ENCODE assay signal across 8 cellular contexts in the genomic region with DNA sequence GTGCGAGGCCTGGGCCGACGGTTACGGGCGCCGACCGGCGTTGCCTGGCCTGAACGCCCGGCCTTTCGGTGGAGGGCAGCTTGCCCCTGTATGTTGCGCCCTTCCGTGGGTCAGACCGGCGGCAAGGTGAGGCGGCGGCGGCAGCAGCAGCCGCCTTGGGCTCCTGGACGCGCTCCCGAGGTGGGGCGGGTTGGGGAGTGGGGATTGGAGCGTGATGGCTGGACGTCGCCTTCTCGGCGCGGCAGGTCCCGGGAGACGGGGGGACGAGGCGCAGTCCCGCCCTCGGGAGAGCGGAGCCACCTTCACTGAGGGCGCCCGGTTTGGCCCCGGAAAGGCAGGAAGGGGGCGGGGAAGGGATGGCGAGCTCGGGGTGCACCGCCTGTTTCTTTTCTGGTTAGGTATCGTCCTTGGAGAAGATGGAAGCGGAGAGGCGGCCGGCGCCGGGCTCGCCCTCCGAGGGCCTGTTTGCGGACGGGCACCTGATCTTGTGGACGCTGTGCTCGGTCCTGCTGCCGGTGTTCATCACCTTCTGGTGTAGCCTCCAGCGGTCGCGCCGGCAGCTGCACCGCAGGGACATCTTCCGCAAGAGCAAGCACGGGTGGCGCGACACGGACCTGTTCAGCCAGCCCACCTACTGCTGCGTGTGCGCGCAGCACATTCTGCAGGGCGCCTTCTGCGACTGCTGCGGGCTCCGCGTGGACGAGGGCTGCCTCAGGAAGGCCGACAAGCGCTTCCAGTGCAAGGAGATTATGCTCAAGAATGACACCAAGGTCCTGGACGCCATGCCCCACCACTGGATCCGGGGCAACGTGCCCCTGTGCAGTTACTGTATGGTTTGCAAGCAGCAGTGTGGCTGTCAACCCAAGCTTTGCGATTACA. TPM values are rescaled to one million over a fixed set of nuclear protein-coding genes. Genes with fewer than 3 reads are reported as not detected.
DNase-seq lines count a peak whose midpoint lies in the region; ATAC-seq and TF ChIP-seq lines count a peak whose summit lies in the region.

No MANE protein-coding gene starts in this region.

- H3K9me3 ChIP-seq in esophagus squamous epithelium, result no peaks in the 10 kb centered on the region
- no peaks in the 10 kb centered on the region for H3K9me3 ChIP-seq in stomach

- peak overlapping the region; percentile 95 for H3K27ac Mint-ChIP-seq in activated T-cell treated with anti-CD3 and anti-CD28 coated beads, Interleukin-2, amount 50 U/mL, for 24 hours
- no peak overlapping the region for H3K27ac Mint-ChIP-seq in neural crest cell (ENCODE audit: unreplicated experiment)

- DNase-seq in NCI-H82 treated with DMSO at 0.1 percent for 48 hours (lab: John Stamatoyannopoulos, UW; ENCODE audit: unreplicated experiment), result peak; percentile 27
- DNase-seq in activated T-cell treated with anti-CD3 and anti-CD28 coated beads, Interleukin-2, amount 50 U/mL, for 24 hours, result peak; percentile 81
- DNase-seq in esophagus squamous epithelium (lab: John Stamatoyannopoulos, UW), result no peak
- peak; percentile 20 for DNase-seq in neural crest cell (ENCODE audit: low read depth, low spot score)
- peak; percentile 64 for DNase-seq in stomach

- no peak for TF ChIP-seq EP300 in stomach (IDR thresholded peaks at IDR 0.05)

- H3K27me3 ChIP-seq in esophagus squamous epithelium, result no peaks in the 10 kb centered on the region
- no peaks in the 10 kb centered on the region for H3K27me3 ChIP-seq in stomach

- peaks cover 79% of the 10 kb centered on the region for H3K36me3 Mint-ChIP-seq in activated T-cell treated with anti-CD3 and anti-CD28 coated beads, Interleukin-2, amount 50 U/mL, for 24 hours (ENCODE audit: low read depth)
- peaks cover 11% of the 10 kb centered on the region for H3K36me3 Mint-ChIP-seq in neural crest cell (ENCODE audit: low read depth)

- WGBS in esophagus squamous epithelium, 2 donors, result 7% methylated on average over 14 of the region's 81 CpGs; no CpG with 5 or more reads in 1 of the 2 donors
- 2 to 6% (median 3%) methylated on average over 16 to 81 of the region's 81 CpGs for WGBS in stomach, 5 donors

- TF ChIP-seq POLR2A in esophagus squamous epithelium (IDR thresholded peaks at IDR 0.05) (no peak), stomach (IDR thresholded peaks at IDR 0.05) (no peak)

- no peaks in the 10 kb centered on the region for H3K27me3 Mint-ChIP-seq in activated T-cell treated with anti-CD3 and anti-CD28 coated beads, Interleukin-2, amount 50 U/mL, for 24 hours
- peaks cover 21% of the 10 kb centered on the region for H3K27me3 Mint-ChIP-seq in neural crest cell (ENCODE audit: low read depth)

- TF ChIP-seq CTCF in 22Rv1 (IDR thresholded peaks at IDR 0.05) (no peak), esophagus squamous epithelium (IDR thresholded peaks at IDR 0.05) (peak in 2 of 6 experiments; percentile 9 to 42), neural crest cell (conservative IDR thresholded peaks at IDR 0.05) (peak; percentile 30), stomach (IDR thresholded peaks at IDR 0.05) (peak in 2 of 7 experiments; percentile 0 to 7)

- H3K4me1 Mint-ChIP-seq in activated T-cell treated with anti-CD3 and anti-CD28 coated beads, Interleukin-2, amount 50 U/mL, for 24 hours (ENCODE audit: low read depth), result peaks cover 67% of the 10 kb centered on the region
- peaks cover 34% of the 10 kb centered on the region for H3K4me1 Mint-ChIP-seq in neural crest cell

- H3K4me1 ChIP-seq in esophagus squamous epithelium (peaks cover 0 to 55% (median 22%) of the 10 kb centered on the region in 3 donors), stomach (peaks cover 18 to 72% (median 48%) of the 10 kb centered on the region in 4 donors)

- ATAC-seq in GM18861 (IDR thresholded peaks at IDR 0.05; ENCODE audit: unreplicated experiment), result peak; percentile 19
- peak; percentile 27 for ATAC-seq in HG03108 (IDR thresholded peaks at IDR 0.05; ENCODE audit: unreplicated experiment)

- intact Hi-C loops in esophagus squamous epithelium (cut with DNase I), result no loop called here
- intact Hi-C loops in stomach (cut with DNase I; ENCODE audit: low total_unique reads), result no loop called here

- peak overlapping the region; percentile 65 for H3K27ac ChIP-seq in 22Rv1
- peak overlapping the region; percentile 80 to 93 (median 90) for H3K27ac ChIP-seq in esophagus squamous epithelium
- H3K27ac ChIP-seq in stomach, result peak overlapping the region; percentile 84 to 96 (median 92)

- peak overlapping the region; percentile 67 to 81 (median 74) for H3K4me3 ChIP-seq in esophagus squamous epithelium
- peak overlapping the region; percentile 75 to 82 (median 81) for H3K4me3 ChIP-seq in stomach

- H3K4me3 Mint-ChIP-seq in activated T-cell treated with anti-CD3 and anti-CD28 coated beads, Interleukin-2, amount 50 U/mL, for 24 hours, result peak overlapping the region; percentile 93
- H3K4me3 Mint-ChIP-seq in neural crest cell, result peak overlapping the region; percentile 90

- H3K36me3 ChIP-seq in esophagus squamous epithelium, result peaks cover 0 to 9% (median 0%) of the 10 kb centered on the region in 3 donors
- peaks cover 0 to 3% (median 1%) of the 10 kb centered on the region in 4 donors for H3K36me3 ChIP-seq in stomach

- H3K9me3 Mint-ChIP-seq in activated T-cell treated with anti-CD3 and anti-CD28 coated beads, Interleukin-2, amount 50 U/mL, for 24 hours, result no peaks in the 10 kb centered on the region
- H3K9me3 Mint-ChIP-seq in neural crest cell, result no peaks in the 10 kb centered on the region

RNA-seq across cellular contexts. Expression of a gene that starts 0.7 kb away (rescaled TPM):
- total RNA-seq in esophagus squamous epithelium (10 to 100 TPM in 1 of 4 donors, 1 to 10 TPM in 3; 1.7 to 10.7 (median 7.9) TPM), neural crest cell (4.7 and 5.4 TPM in 2 replicates), stomach (10 to 100 TPM; 13.4 to 38.8 (median 15.2) TPM)
- 1 to 10 TPM in 2 of 3 donors, under 1 TPM in 1; 0.56 to 1.8 (median 1.2) TPM for polyA plus RNA-seq in stomach

RNA-seq across cellular contexts. Expression of a gene that starts 0.9 kb away (rescaled TPM):
- total RNA-seq in esophagus squamous epithelium, result 1 to 10 TPM in 1 of 4 donors, under 1 TPM in 3; 0.27 to 1.7 (median 0.53) TPM
- 2.3 and 2.4 TPM in 2 replicates for total RNA-seq in neural crest cell
- total RNA-seq in stomach, result 1 to 10 TPM in 2 of 5 donors, under 1 TPM in 1, not detected in 2; 0.72 to 2.7 (median 1.8) TPM
- polyA plus RNA-seq in stomach, result 1 to 10 TPM; 1.1 to 4.6 (median 1.3) TPM
